27 cellular contexts compared by ENCODE assay signal in the genomic region with DNA sequence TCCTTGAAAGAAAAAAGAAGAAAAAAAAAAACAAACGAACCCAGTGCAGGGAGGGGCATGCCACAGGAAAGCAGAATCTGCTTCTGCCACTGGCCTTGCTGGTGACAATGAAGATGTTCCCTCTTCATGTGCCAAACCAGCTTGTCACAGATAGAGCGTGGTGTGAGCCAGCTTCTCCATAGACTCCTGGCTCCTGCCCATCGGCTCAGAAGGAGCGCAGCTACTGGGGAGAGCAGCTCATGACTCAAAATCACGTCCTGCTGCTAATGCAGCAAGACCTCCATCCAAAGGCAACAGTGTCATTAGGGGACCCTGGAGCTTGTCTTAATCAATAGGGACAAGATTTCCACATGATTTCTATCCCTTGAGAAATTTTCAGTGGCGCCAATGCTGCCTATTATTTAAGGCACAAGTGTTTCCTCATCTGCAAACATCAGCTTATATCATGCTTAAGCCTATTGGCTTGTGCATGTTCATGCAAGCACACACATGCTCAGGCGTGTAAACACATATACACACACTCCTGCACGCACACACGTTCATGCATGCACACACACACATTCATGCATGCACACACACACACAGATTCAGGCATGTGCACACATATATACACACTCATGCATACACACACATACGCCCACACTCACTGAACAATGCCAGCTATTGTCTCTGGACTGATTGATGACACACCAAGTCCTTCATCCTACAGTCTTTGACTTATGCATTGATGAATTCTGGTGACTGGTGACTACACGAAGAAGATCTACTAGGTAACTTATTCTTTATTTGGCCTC.
DNase-seq lines count a peak whose midpoint lies in the region; TF ChIP-seq lines count a peak whose summit lies in the region.
"Had no signal": no experiment of that assay in that cellular context is flagged by ENCODE, and none has a peak within 500 bp of the region (broad histone marks: within the 10 kb centered on the region; RNA-seq: fewer than 3 reads in every experiment).

No MANE protein-coding gene starts in this region.

- H3K36me3 Mint-ChIP-seq in MCF 10A (ENCODE audit: insufficient read depth, unreplicated experiment) (peaks cover 11% of the 10 kb centered on the region), progenitor cell of endocrine pancreas (ENCODE audit: insufficient read depth) (no peaks in the 10 kb centered on the region), HFFc6 (ENCODE audit: low read depth) (no peaks in the 10 kb centered on the region)
- H3K36me3 Mint-ChIP-seq: stimulated activated effector memory CD8-positive, alpha-beta T cell treated with anti-CD3 and anti-CD28 coated beads, Interleukin-12 subunit alpha, Interleukin-12 subunit beta, amount 100 ng/mL, for 72 hours; type B pancreatic cell had no signal

- no peaks in the 10 kb centered on the region for H4K20me1 ChIP-seq in mammary epithelial cell (ENCODE audit: insufficient read depth, low read length)
- H4K20me1 ChIP-seq: BLaER1 had no signal

- peaks cover 13% of the 10 kb centered on the region for H3K4me1 Mint-ChIP-seq in MCF 10A (ENCODE audit: insufficient read depth, unreplicated experiment)
- H3K4me1 Mint-ChIP-seq in progenitor cell of endocrine pancreas (ENCODE audit: low read depth) = peaks cover 6% of the 10 kb centered on the region
- peaks cover 30% of the 10 kb centered on the region for H3K4me1 Mint-ChIP-seq in HFFc6 (ENCODE audit: low read depth)

- H3K36me3 ChIP-seq in mammary epithelial cell (ENCODE audit: insufficient read depth, low read length) = no peaks in the 10 kb centered on the region
- H3K36me3 ChIP-seq: BLaER1, sigmoid colon had no signal

- H3K27me3 ChIP-seq in mammary epithelial cell (ENCODE audit: insufficient read depth, low read length) = no peaks in the 10 kb centered on the region
- H3K27me3 ChIP-seq: BLaER1, sigmoid colon had no signal

- no peak overlapping the region for H3K9ac ChIP-seq in mammary epithelial cell (ENCODE audit: insufficient read depth, low read length)
- H3K9ac ChIP-seq: BLaER1 had no signal

- H3K4me2 ChIP-seq in mammary epithelial cell (ENCODE audit: insufficient read depth, low read depth, low read length) = no peak overlapping the region

- H2AFZ ChIP-seq in mammary epithelial cell (ENCODE audit: low read depth, low read length) = peak overlapping the region; percentile 28

- CTCF ChIA-PET in mammary epithelial cell (lab: Charles Lee; ENCODE audit: low non-redundant PET) (no interaction called here), MCF 10A (lab: Yijun Ruan, JAX) (no interaction called here)

- in situ Hi-C loops in mammary epithelial cell (cut with MboI; ENCODE audit: low sequenced_read_pairs in 2 of 2) = no loop called here

- H3K27me3 Mint-ChIP-seq in MCF 10A (ENCODE audit: insufficient read depth, unreplicated experiment) = no peaks in the 10 kb centered on the region
- peaks cover 3% of the 10 kb centered on the region for H3K27me3 Mint-ChIP-seq in progenitor cell of endocrine pancreas
- no peaks in the 10 kb centered on the region; the same call in none of the 2 replicates for H3K27me3 Mint-ChIP-seq in HFFc6 (ENCODE audit: insufficient read depth)
- H3K27me3 Mint-ChIP-seq: T-helper 17 cell, type B pancreatic cell had no signal

- POLR2A ChIA-PET in MCF 10A (lab: Yijun Ruan, JAX) = no interaction called here

- H3K9me3 ChIP-seq in mammary epithelial cell (replicated peaks; ENCODE audit: insufficient read depth, low read length) = no peaks in the 10 kb centered on the region
- H3K9me3 ChIP-seq: BLaER1, sigmoid colon had no signal

- BruUV-seq in mammary epithelial cell (replicated peaks; lab: Mats Ljungman, UMichigan) (no TSS peak), MCF 10A (replicated peaks; lab: Mats Ljungman, UMichigan) (no TSS peak)

- no peaks in the 10 kb centered on the region for H3K79me2 ChIP-seq in mammary epithelial cell (ENCODE audit: insufficient read depth, low read length)

- H3K4me3 ChIP-seq in mammary epithelial cell (replicated peaks in 1 of 3; ENCODE audit: insufficient read depth in 1 of 3, low read depth in 2 of 3, low read length in 3 of 3) (no peak overlapping the region), epithelial cell of esophagus (ENCODE audit: low read length) (no peak overlapping the region)
- H3K4me3 ChIP-seq: BLaER1, lung, sigmoid colon, SK-N-MC had no signal

- H3K9me3 Mint-ChIP-seq in MCF 10A (ENCODE audit: unreplicated experiment) = no peaks in the 10 kb centered on the region
- H3K9me3 Mint-ChIP-seq in progenitor cell of endocrine pancreas (ENCODE audit: low read depth) = peaks cover 4% of the 10 kb centered on the region
- H3K9me3 Mint-ChIP-seq in HFFc6 = no peaks in the 10 kb centered on the region
- H3K9me3 Mint-ChIP-seq: neural crest cell; stimulated activated effector memory CD8-positive, alpha-beta T cell treated with anti-CD3 and anti-CD28 coated beads, Interleukin-12 subunit alpha, Interleukin-12 subunit beta, amount 100 ng/mL, for 72 hours had no signal

- H3K27ac Mint-ChIP-seq in MCF 10A (ENCODE audit: low read depth, unreplicated experiment) = no peak overlapping the region
- H3K27ac Mint-ChIP-seq in progenitor cell of endocrine pancreas = peak overlapping the region; percentile 39
- no peak overlapping the region for H3K27ac Mint-ChIP-seq in HFFc6
- H3K27ac Mint-ChIP-seq: stimulated activated effector memory CD8-positive, alpha-beta T cell treated with anti-CD3 and anti-CD28 coated beads, Interleukin-12 subunit alpha, Interleukin-12 subunit beta, amount 100 ng/mL, for 72 hours; T-helper 17 cell; type B pancreatic cell had no signal

- no peak overlapping the region for H3K27ac ChIP-seq in mammary epithelial cell (ENCODE audit: insufficient read depth, low read depth, low read length)
- H3K27ac ChIP-seq: BLaER1, RWPE1, sigmoid colon had no signal

- dilution Hi-C loops in mammary epithelial cell (cut with HindIII; ENCODE audit: low sequenced_read_pairs) = no loop called here

- H3K4me1 ChIP-seq in mammary epithelial cell (ENCODE audit: insufficient read depth, low read length) = peaks cover 19% of the 10 kb centered on the region

- H3K4me3 Mint-ChIP-seq in MCF 10A (ENCODE audit: unreplicated experiment) (no peak overlapping the region), progenitor cell of endocrine pancreas (ENCODE audit: low read depth) (no peak overlapping the region), HFFc6 (no peak overlapping the region)
- H3K4me3 Mint-ChIP-seq: neural crest cell; stimulated activated effector memory CD8-positive, alpha-beta T cell treated with anti-CD3 and anti-CD28 coated beads, Interleukin-12 subunit alpha, Interleukin-12 subunit beta, amount 100 ng/mL, for 72 hours; T-helper 17 cell; type B pancreatic cell had no signal

- WGBS in mammary epithelial cell (ENCODE audit: low coverage, missing lambda C conversion rate) = 29% methylated on average over 11 of the region's 11 CpGs

- TF ChIP-seq CTCF in mammary epithelial cell (conservative IDR thresholded peaks at IDR 0.05 in 1 of 2, IDR thresholded peaks at IDR 0.05 in 1 of 2; ENCODE audit: extremely low read depth in 1 of 2, insufficient read depth in 1 of 2, low read depth in 1 of 2, low read length in 2 of 2) (no peak), MCF 10A (IDR thresholded peaks at IDR 0.05; ENCODE audit: unreplicated experiment) (no peak), epithelial cell of esophagus (IDR thresholded peaks at IDR 0.05; ENCODE audit: insufficient read depth, low read depth, low read length, missing control alignments) (no peak), progenitor cell of endocrine pancreas (IDR thresholded peaks at IDR 0.05; ENCODE audit: unreplicated experiment) (no peak), HFFc6 (IDR thresholded peaks at IDR 0.05) (no peak)

- DNase-seq in mammary epithelial cell (peak; percentile 68), MCF 10A (ENCODE audit: unreplicated experiment) (no peak), NCI-H69 (lab: John Stamatoyannopoulos, UW) (peak; percentile 3), epithelial cell of esophagus (ENCODE audit: low read depth) (peak; percentile 13), progenitor cell of endocrine pancreas (ENCODE audit: low spot score, unreplicated experiment) (no peak), activated T-cell treated with anti-CD3 and anti-CD28 coated beads for 4 hours (no peak), HFFc6 (no peak), Kasumi-1 (lab: John Stamatoyannopoulos, UW) (no peak)
- DNase-seq: ACHN; COR-L47; DMS79; GF-D8; kidney glomerular epithelial cell; NCI-H1048; NCI-H1694; NCI-H2171; NCI-H524 treated with DMSO at 0.1 percent for 48 hours; sigmoid colon; stimulated activated CD4-positive, alpha-beta T cell treated with anti-CD3 and anti-CD28 coated beads, Interleukin-4, amount 100 ng/mL, for 24 hours; T-helper 17 cell had no signal

- intact Hi-C loops in mammary epithelial cell (cut with micrococcal nuclease) = loop anchor here (10.0 kb wide), 2 partner anchors 295 to 685 kb away; partner anchors contain the start of gene ID2
- intact Hi-C loops in MCF 10A (cut with micrococcal nuclease) = loop anchor here (5.0 to 10.0 kb wide), 2 partner anchors 75 to 662 kb away; no protein-coding TSS in a partner anchor

Comparison
In these comparisons a context has a peak if more than half of its experiments do, and no peak if none do; other contexts are left out.
1. DNase-seq: peak in mammary epithelial cell (single experiment), NCI-H69 (single experiment) and epithelial cell of esophagus (single experiment); none in MCF 10A (single experiment), progenitor cell of endocrine pancreas (single experiment), activated T-cell treated with anti-CD3 and anti-CD28 coated beads for 4 hours (single experiment), HFFc6 (single experiment) and Kasumi-1 (0 of 2).